Comparison of ENCODE assay signal across 16 cellular contexts in genomic region chr2:153077311-153077710, GRCh38.
DNase-seq lines count a peak whose midpoint lies in the region; ATAC-seq, FAIRE-seq and TF ChIP-seq lines count a peak whose summit lies in the region.
"Had no signal": no experiment of that assay in that cellular context is flagged by ENCODE, and none has a peak within 500 bp of the region (broad histone marks: within the 10 kb centered on the region; RNA-seq: fewer than 3 reads in every experiment).

No MANE protein-coding gene starts in this region.

- intact Hi-C loops in PC-3 (cut with micrococcal nuclease) (no loop called here), ascending aorta (cut with DNase I) (no loop called here)

- no peaks in the 10 kb centered on the region for H4K20me1 ChIP-seq in PC-3 (ENCODE audit: low read length)

- peak; percentile 8 for DNase-seq in NCI-H446 treated with DMSO at 0.1 percent for 48 hours (lab: John Stamatoyannopoulos, UW)
- no peak for DNase-seq in NCI-H446 (lab: John Stamatoyannopoulos, UW)
- peak; percentile 69 for DNase-seq in NCI-H1694 treated with DMSO at 0.1 percent for 48 hours (lab: John Stamatoyannopoulos, UW)
- DNase-seq in PC-3, result peak; percentile 55
- DNase-seq in small intestine, result peak; percentile 17
- no peak for DNase-seq in ascending aorta (ENCODE audit: low spot score in 2 of 2)
- DNase-seq in erythroblast (lab: John Stamatoyannopoulos, UW), result no peak
- DNase-seq: COR-L47, DMS79 treated with DMSO at 0.1 percent for 48 hours, H9, KBM-7, NCI-H1436, NCI-H510A treated with DMSO at 0.1 percent for 48 hours, Peyer's patch, SW 1271 had no signal

- H3K27me3 ChIP-seq in PC-3 (ENCODE audit: low read length), result peaks cover 10% of the 10 kb centered on the region; the same call in 1 of the 2 replicates
- H3K27me3 ChIP-seq in small intestine (ENCODE audit: control insufficient read depth in 2 of 2, insufficient read depth in 2 of 2, low read length in 2 of 2), result no peaks in the 10 kb centered on the region
- H3K27me3 ChIP-seq in ascending aorta, result no peaks in the 10 kb centered on the region
- H3K27me3 ChIP-seq: Peyer's patch had no signal

- BruUV-seq in PC-3 (replicated peaks; lab: Mats Ljungman, UMichigan), result no TSS peak

- H3K36me3 ChIP-seq in PC-3 (ENCODE audit: low read depth, low read length) (no peaks in the 10 kb centered on the region), small intestine (ENCODE audit: control insufficient read depth in 2 of 2, insufficient read depth in 2 of 2, low read length in 2 of 2) (no peaks in the 10 kb centered on the region), ascending aorta (no peaks in the 10 kb centered on the region)
- H3K36me3 ChIP-seq: Peyer's patch had no signal

- no peaks in the 10 kb centered on the region for H3K9me3 ChIP-seq in PC-3 (ENCODE audit: low read length)
- H3K9me3 ChIP-seq in small intestine (ENCODE audit: control insufficient read depth, low read depth), result no peaks in the 10 kb centered on the region
- H3K9me3 ChIP-seq in ascending aorta, result no peaks in the 10 kb centered on the region
- H3K9me3 ChIP-seq: Peyer's patch had no signal

- no peaks in the 10 kb centered on the region for H3K9me2 ChIP-seq in PC-3 (replicated peaks; ENCODE audit: low read length)

- no peak for TF ChIP-seq POLR2A in erythroblast (IDR thresholded peaks at IDR 0.05; ENCODE audit: low read length)

- H3F3A ChIP-seq in PC-3 (ENCODE audit: low read length, unreplicated experiment), result no peaks in the 10 kb centered on the region

- 8 to 37% (median 18%) methylated on average over 2 of the region's 2 CpGs for WGBS in small intestine, 3 donors

- CTCF ChIA-PET in PC-3 (lab: Charles Lee), result no interaction called here

- no peaks in the 10 kb centered on the region for H3K79me2 ChIP-seq in PC-3 (ENCODE audit: low read length)

- H3K9ac ChIP-seq in PC-3 (ENCODE audit: low read length), result no peak overlapping the region

- H3K4me1 ChIP-seq in PC-3 (ENCODE audit: insufficient read depth, low read length) (no peaks in the 10 kb centered on the region), small intestine (ENCODE audit: control insufficient read depth in 2 of 2, insufficient read depth in 1 of 2, low read depth in 1 of 2, low read length in 1 of 2) (no peaks in the 10 kb centered on the region), ascending aorta (no peaks in the 10 kb centered on the region)

- H3K4me3 ChIP-seq in PC-3 (ENCODE audit: low read length) (no peak overlapping the region), small intestine (ENCODE audit: low read depth in 1 of 2, low read length in 2 of 2) (no peak overlapping the region), ascending aorta (no peak overlapping the region)
- H3K4me3 ChIP-seq: Peyer's patch had no signal

- ATAC-seq in PC-3 (peak; percentile 22; the same call in 1 of the 2 replicates), HG02870 (IDR thresholded peaks at IDR 0.05; ENCODE audit: unreplicated experiment) (no peak)

- FAIRE-seq in small intestine (lab: Jason Lieb, UNC), result no peak

- H3K4me2 ChIP-seq in PC-3 (ENCODE audit: low read length), result no peak overlapping the region

- POLR2A ChIA-PET in PC-3 (lab: Charles Lee; ENCODE audit: unreplicated experiment), result no interaction called here

- TF ChIP-seq CTCF in PC-3 (conservative IDR thresholded peaks at IDR 0.05; ENCODE audit: low read depth, low read length) (no peak), ascending aorta (IDR thresholded peaks at IDR 0.05) (no peak)

- H2AFZ ChIP-seq in PC-3 (ENCODE audit: low read length), result no peak overlapping the region

- no peak overlapping the region for H3K27ac ChIP-seq in PC-3 (ENCODE audit: low read length)
- no peak overlapping the region for H3K27ac ChIP-seq in small intestine (ENCODE audit: low read depth in 1 of 2, low read length in 1 of 2)
- H3K27ac ChIP-seq in ascending aorta, result no peak overlapping the region
- H3K27ac ChIP-seq: Peyer's patch had no signal

Comparison
In these comparisons a context has a peak if more than half of its experiments do, and no peak if none do; other contexts are left out.
1. DNase-seq: peak in NCI-H446 treated with DMSO at 0.1 percent for 48 hours (single experiment), NCI-H1694 treated with DMSO at 0.1 percent for 48 hours (single experiment), PC-3 (single experiment) and small intestine (single experiment); none in NCI-H446 (0 of 2), ascending aorta (0 of 2) and erythroblast (0 of 2).